42 cellular contexts compared by ENCODE assay signal in the genomic region with DNA sequence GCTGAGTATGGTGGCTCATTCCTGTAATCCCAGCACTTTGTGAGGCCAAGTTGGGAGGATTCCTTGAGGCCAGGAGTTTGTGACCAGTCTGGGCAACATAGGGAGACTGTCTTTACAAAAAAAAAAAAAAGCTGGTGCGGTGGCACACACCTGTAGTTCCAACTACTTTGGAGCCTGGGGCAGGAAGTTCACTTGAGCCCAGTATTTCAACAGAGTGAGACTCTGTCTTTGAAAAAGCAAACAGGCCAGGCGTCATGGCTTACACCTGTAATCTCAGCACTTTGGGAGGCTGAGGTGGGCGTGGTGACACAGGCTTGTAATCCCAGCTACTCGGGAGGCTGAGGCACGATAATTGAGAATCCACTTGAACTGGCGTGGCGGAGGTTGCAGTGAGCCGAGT. TPM values are rescaled to one million over a fixed set of nuclear protein-coding genes. Genes with fewer than 3 reads are reported as not detected.
DNase-seq lines count a peak whose midpoint lies in the region; ATAC-seq, FAIRE-seq and TF ChIP-seq lines count a peak whose summit lies in the region.
"Had no signal": no experiment of that assay in that cellular context is flagged by ENCODE, and none has a peak within 500 bp of the region (broad histone marks: within the 10 kb centered on the region; RNA-seq: fewer than 3 reads in every experiment).

No MANE protein-coding gene starts in this region.

- H3K36me3 ChIP-seq in liver (ENCODE audit: control insufficient read depth in 4 of 4, insufficient read depth in 3 of 4, low read depth in 1 of 4, low read length in 3 of 4) = no peaks in the 10 kb centered on the region
- H3K36me3 ChIP-seq in HepG2 (replicated peaks in 1 of 2; ENCODE audit: control insufficient read depth in 1 of 2, insufficient read depth in 2 of 2, low read length in 2 of 2) = peaks cover 11 to 32% of the 10 kb centered on the region in 2 experiments
- H3K36me3 ChIP-seq in naive thymus-derived CD4-positive, alpha-beta T cell (ENCODE audit: control insufficient read depth in 2 of 3, insufficient read depth in 3 of 3, low read length in 3 of 3) = no peaks in the 10 kb centered on the region

- POLR2A ChIA-PET in HepG2 (lab: Yijun Ruan, JAX) = no interaction called here
- POLR2A ChIA-PET in naive thymus-derived CD4-positive, alpha-beta T cell (lab: Charles Lee) = no interaction called here

- no peak for TF ChIP-seq POLR2A in HepG2 (IDR thresholded peaks at IDR 0.05; ENCODE audit: insufficient read depth in 1 of 2, low read depth in 2 of 2, low read length in 2 of 2)

- intact Hi-C loops in Right ventricle myocardium superior (cut with DNase I) (no loop called here), left cardiac atrium (cut with DNase I) (no loop called here), HepG2 (cut with micrococcal nuclease; ENCODE audit: unreplicated experiment) (no loop called here)
- intact Hi-C loops in naive thymus-derived CD4-positive, alpha-beta T cell (cut with micrococcal nuclease) = no loop called here

- no peak overlapping the region for H3K4me2 ChIP-seq in HepG2 (ENCODE audit: low read depth, low read length)
- H3K4me2 ChIP-seq: A549; BLaER1; BLaER1 treated with 17β-estradiol and CSF1 and Interleukin-3, amounts not matched to agents 10 nM and 100 nM had no signal

- DNase-seq in Right ventricle myocardium superior = peak; percentile 21
- no peak for DNase-seq in left cardiac atrium
- DNase-seq in HepG2 (ENCODE audit: low spot score) = no peak
- DNase-seq in left lobe of liver (ENCODE audit: low spot score) = no peak
- no peak for DNase-seq in nephron progenitor cell
- DNase-seq in T1000 (lab: John Stamatoyannopoulos, UW) = no peak
- DNase-seq in naive thymus-derived CD4-positive, alpha-beta T cell = no peak
- DNase-seq: 8988T; ACHN; AML-193; BE2C; C1 segment of cervical spinal cord; Caco-2; Calu3; CD4-positive, alpha-beta memory T cell; CD4-positive, alpha-beta T cell; CD4-positive, CD25-positive, alpha-beta regulatory T cell; CD8-positive, alpha-beta memory T cell; CD8-positive, alpha-beta T cell; COR-L47; DMS 273 treated with DMSO at 0.1 percent for 48 hours; DMS153; DMS53; DMS79; DMS79 treated with DMSO at 0.1 percent for 48 hours; DND-41; EL had no signal

- no peak for FAIRE-seq in HepG2 (lab: Jason Lieb, UNC)
- FAIRE-seq: A204.1, A549, D721Med had no signal

- TF ChIP-seq RAD21 in liver (IDR thresholded peaks at IDR 0.05) (no peak), HepG2 (CRISPR knock-in tag; IDR thresholded peaks at IDR 0.05) (no peak)

- H3K4me3 ChIP-seq in liver (ENCODE audit: low read depth in 1 of 3, low read length in 3 of 3) (no peak overlapping the region), HepG2 (replicated peaks in 1 of 3; ENCODE audit: insufficient read depth in 1 of 3, low read depth in 2 of 3, low read length in 3 of 3) (no peak overlapping the region)
- no peak overlapping the region for H3K4me3 ChIP-seq in naive thymus-derived CD4-positive, alpha-beta T cell (ENCODE audit: low read length)
- H3K4me3 ChIP-seq: A549; BLaER1; BLaER1 treated with 17β-estradiol and CSF1 and Interleukin-3, amounts not matched to agents 10 nM and 100 nM had no signal

- H3K9me3 ChIP-seq in liver (ENCODE audit: control insufficient read depth in 4 of 4, low read length in 3 of 4) (no peaks in the 10 kb centered on the region), HepG2 (ENCODE audit: low read length) (no peaks in the 10 kb centered on the region)
- no peaks in the 10 kb centered on the region for H3K9me3 ChIP-seq in naive thymus-derived CD4-positive, alpha-beta T cell (ENCODE audit: control insufficient read depth in 2 of 3, low read length in 3 of 3)
- H3K9me3 ChIP-seq: A549; BE2C; BLaER1; BLaER1 treated with 17β-estradiol and CSF1 and Interleukin-3, amounts not matched to agents 10 nM and 100 nM; Caco-2 had no signal

- H3K27ac ChIP-seq in liver (ENCODE audit: low read depth in 1 of 2, low read length in 2 of 2) = no peak overlapping the region
- no peak overlapping the region for H3K27ac ChIP-seq in HepG2 (ENCODE audit: extremely low read length, insufficient read depth, low read length)
- H3K27ac ChIP-seq in naive thymus-derived CD4-positive, alpha-beta T cell (ENCODE audit: low read depth, low read length) = no peak overlapping the region
- H3K27ac ChIP-seq: 22Rv1; A549; BLaER1; BLaER1 treated with 17β-estradiol and CSF1 and Interleukin-3, amounts not matched to agents 10 nM and 100 nM; C4-2B had no signal

- no peaks in the 10 kb centered on the region for H3K79me2 ChIP-seq in HepG2 (ENCODE audit: insufficient read depth, low read length)

- no peaks in the 10 kb centered on the region for H3K27me3 ChIP-seq in liver (ENCODE audit: control insufficient read depth in 4 of 4, insufficient read depth in 4 of 4, low read length in 3 of 4)
- no peaks in the 10 kb centered on the region for H3K27me3 ChIP-seq in HepG2 (ENCODE audit: control insufficient read depth in 1 of 2, insufficient read depth in 2 of 2, low read length in 2 of 2)
- H3K27me3 ChIP-seq in naive thymus-derived CD4-positive, alpha-beta T cell (ENCODE audit: control insufficient read depth in 2 of 2, insufficient read depth in 2 of 2, low read length in 2 of 2) = no peaks in the 10 kb centered on the region
- H3K27me3 ChIP-seq: BE2C; BLaER1; BLaER1 treated with 17β-estradiol and CSF1 and Interleukin-3, amounts not matched to agents 10 nM and 100 nM had no signal

- H3K4me1 Mint-ChIP-seq in nephron progenitor cell = no peaks in the 10 kb centered on the region
- H3K4me1 Mint-ChIP-seq in naive thymus-derived CD4-positive, alpha-beta T cell = peaks cover 5 to 18% (median 12%) of the 10 kb centered on the region in 7 donors
- H3K4me1 Mint-ChIP-seq: CD14-positive monocyte had no signal

- no peak overlapping the region for H3K9ac ChIP-seq in liver (ENCODE audit: low read depth in 1 of 2, low read length in 2 of 2)
- H3K9ac ChIP-seq in HepG2 (ENCODE audit: insufficient read depth, low read depth, low read length) = no peak overlapping the region
- H3K9ac ChIP-seq: BLaER1; BLaER1 treated with 17β-estradiol and CSF1 and Interleukin-3, amounts not matched to agents 10 nM and 100 nM had no signal

- H3K27ac Mint-ChIP-seq in nephron progenitor cell = peak overlapping the region; percentile 48
- H3K27ac Mint-ChIP-seq in naive thymus-derived CD4-positive, alpha-beta T cell = no peak overlapping the region
- H3K27ac Mint-ChIP-seq: CD4-positive, alpha-beta memory T cell; CD4-positive, alpha-beta T cell; CD8-positive, alpha-beta memory T cell; CD8-positive, alpha-beta T cell had no signal

- in situ Hi-C loops in HepG2 (cut with HindIII; ENCODE audit: extremely low pct_ligation_motif_present, low pct_unique_long_range_greater_than_20kb) = no loop called here

- TF ChIP-seq CTCF in liver (IDR thresholded peaks at IDR 0.05; ENCODE audit: low read depth, low read length, missing input control) (no peak), HepG2 (CRISPR knock-in tag; IDR thresholded peaks at IDR 0.05) (no peak), nephron progenitor cell (IDR thresholded peaks at IDR 0.05) (no peak)

- H3K4me1 ChIP-seq in liver (ENCODE audit: control insufficient read depth in 4 of 4, insufficient read depth in 4 of 4, low read length in 3 of 4) = no peaks in the 10 kb centered on the region
- no peaks in the 10 kb centered on the region for H3K4me1 ChIP-seq in HepG2 (ENCODE audit: insufficient read depth, low read length)
- peaks cover 0 to 3% of the 10 kb centered on the region in 2 donors for H3K4me1 ChIP-seq in naive thymus-derived CD4-positive, alpha-beta T cell (ENCODE audit: control insufficient read depth in 2 of 2, insufficient read depth in 2 of 2, low read length in 2 of 2)
- H3K4me1 ChIP-seq: A549; BE2C; BLaER1; BLaER1 treated with 17β-estradiol and CSF1 and Interleukin-3, amounts not matched to agents 10 nM and 100 nM; Caco-2 had no signal

- ATAC-seq in Right ventricle myocardium superior (ENCODE audit: poor library complexity) = no peak
- no peak for ATAC-seq in left cardiac atrium
- no peak for ATAC-seq in HepG2
- peak; percentile 64 for ATAC-seq in left lobe of liver
- ATAC-seq in naive thymus-derived CD4-positive, alpha-beta T cell = no peak
- ATAC-seq: A549; CD8-positive, alpha-beta T cell had no signal

- CTCF ChIA-PET in HepG2 (lab: Yijun Ruan, JAX; ENCODE audit: low intra/inter-chr PET ratio, low total read pairs) = no interaction called here
- CTCF ChIA-PET in naive thymus-derived CD4-positive, alpha-beta T cell (lab: Charles Lee) = no interaction called here

- WGBS in liver = 89% methylated on average over 8 of the region's 8 CpGs
- WGBS in HepG2 (ENCODE audit: low lambda C conversion rate) = 94% methylated on average over 8 of the region's 8 CpGs

- no peak overlapping the region for H3K4me3 Mint-ChIP-seq in nephron progenitor cell
- H3K4me3 Mint-ChIP-seq in naive thymus-derived CD4-positive, alpha-beta T cell = no peak overlapping the region
- H3K4me3 Mint-ChIP-seq: B cell; CD14-positive monocyte; CD4-positive, alpha-beta T cell; CD4-positive, CD25-positive, alpha-beta regulatory T cell; CD8-positive, alpha-beta memory T cell; CD8-positive, alpha-beta T cell had no signal

- H3K27me3 Mint-ChIP-seq in nephron progenitor cell (ENCODE audit: low read depth, poor library complexity) = no peaks in the 10 kb centered on the region
- no peaks in the 10 kb centered on the region for H3K27me3 Mint-ChIP-seq in naive thymus-derived CD4-positive, alpha-beta T cell
- H3K27me3 Mint-ChIP-seq: B cell; CD4-positive, alpha-beta memory T cell; CD4-positive, alpha-beta T cell; CD4-positive, CD25-positive, alpha-beta regulatory T cell; CD8-positive, alpha-beta memory T cell had no signal

- H4K20me1 ChIP-seq in HepG2 (ENCODE audit: insufficient read depth, low read length) = no peaks in the 10 kb centered on the region

- H3K9me3 Mint-ChIP-seq in nephron progenitor cell = no peaks in the 10 kb centered on the region
- H3K9me3 Mint-ChIP-seq in naive thymus-derived CD4-positive, alpha-beta T cell = no peaks in the 10 kb centered on the region
- H3K9me3 Mint-ChIP-seq: CD14-positive monocyte; CD4-positive, alpha-beta memory T cell; CD4-positive, alpha-beta T cell; CD4-positive, CD25-positive, alpha-beta regulatory T cell; CD8-positive, alpha-beta memory T cell; CD8-positive, alpha-beta T cell had no signal

- H2AFZ ChIP-seq in HepG2 (ENCODE audit: low read length) = no peak overlapping the region

- peaks cover 17% of the 10 kb centered on the region for H3K36me3 Mint-ChIP-seq in nephron progenitor cell (ENCODE audit: low read depth)
- H3K36me3 Mint-ChIP-seq in naive thymus-derived CD4-positive, alpha-beta T cell = peaks cover 0 to 7% (median 0%) of the 10 kb centered on the region in 5 donors
- H3K36me3 Mint-ChIP-seq: CD4-positive, alpha-beta memory T cell; CD8-positive, alpha-beta memory T cell; CD8-positive, alpha-beta T cell had no signal

- BruUV-seq in HepG2 (replicated peaks; lab: Mats Ljungman, UMichigan) = no TSS peak

- TF ChIP-seq EP300 in HepG2 (IDR thresholded peaks at IDR 0.05; ENCODE audit: low read depth in 2 of 2, low read length in 2 of 2) = no peak
- no peak for TF ChIP-seq EP300 in HepG2 (CRISPR knock-in tag; IDR thresholded peaks at IDR 0.05; ENCODE audit: borderline replicate concordance)

RNA-seq across cellular contexts. Expression of a gene that starts 28.7 kb away (rescaled TPM):
- total RNA-seq in Right ventricle myocardium superior = 0.78 TPM
- total RNA-seq in left cardiac atrium = 1 to 10 TPM in 1 of 2 donors, under 1 TPM in 1; 0.37 to 2.3 TPM
- 10 to 100 TPM in 1 of 2 donors, not detected in 1; 30.9 TPM for total RNA-seq in liver
- 1 to 10 TPM; 1.6 to 1.9 TPM for polyA plus RNA-seq in liver
- total RNA-seq in HepG2 (2016; rRNA removed; fragmentation: Illumina TruSeq; extraction: Trizol) = 66.2 and 76.9 TPM in 2 replicates
- 59.0 and 62.0 TPM in 2 replicates for total RNA-seq in HepG2 (2016; cell fraction: cytosol; rRNA removed; fragmentation: Illumina TruSeq; extraction: Trizol; ENCODE audit: low read depth)
- total RNA-seq in HepG2 (2016; cell fraction: insoluble cytoplasmic fraction; rRNA removed; fragmentation: Illumina TruSeq; extraction: Trizol) = 56.5 and 69.8 TPM in 2 replicates
- 143 and 144 TPM in 2 replicates for total RNA-seq in HepG2 (2016; cell fraction: membrane; rRNA removed; fragmentation: Illumina TruSeq; extraction: Trizol)
- 31.9 and 37.0 TPM in 2 replicates for total RNA-seq in HepG2 (2016; cell fraction: nucleus; rRNA removed; fragmentation: Illumina TruSeq; extraction: Trizol)
- polyA plus RNA-seq in HepG2 (2011; rRNA removed) = 8.7 and 11.9 TPM in 2 replicates
- 8.2 and 15.1 TPM in 2 replicates for polyA plus RNA-seq in HepG2 (2011; cell fraction: cytosol; rRNA removed)
- polyA plus RNA-seq in HepG2 (2011; cell fraction: nucleus; rRNA removed) = 11.9 and 16.1 TPM in 2 replicates
- polyA plus RNA-seq in HepG2 (2012) = 13.6 and 29.5 TPM in 2 replicates
- 102 and 115 TPM in 2 replicates for polyA plus RNA-seq in HepG2 (2016; cell fraction: cytosol; fragmentation: Illumina TruSeq; extraction: Trizol; ENCODE audit: low read depth)
- polyA plus RNA-seq in HepG2 (2016; cell fraction: insoluble cytoplasmic fraction; fragmentation: Illumina TruSeq; extraction: Trizol; ENCODE audit: low read depth) = 97.7 and 135 TPM in 2 replicates
- polyA plus RNA-seq in HepG2 (2016; cell fraction: membrane; fragmentation: Illumina TruSeq; extraction: Trizol; ENCODE audit: low read depth) = 207 and 227 TPM in 2 replicates
- polyA plus RNA-seq in HepG2 (2016; cell fraction: nucleus; fragmentation: Illumina TruSeq; extraction: Trizol; ENCODE audit: insufficient read depth, low read depth) = 95.0 and 101 TPM in 2 replicates
- 22.9 and 110 TPM in 2 replicates for polyA minus RNA-seq in HepG2 (2011; rRNA and poly(A)+ RNA removed; ENCODE audit: low replicate concordance)
- 11.1 and 17.9 TPM in 2 replicates for polyA minus RNA-seq in HepG2 (2011; cell fraction: cytosol; rRNA and poly(A)+ RNA removed)
- polyA minus RNA-seq in HepG2 (2011; cell fraction: nucleus; rRNA and poly(A)+ RNA removed) = 5.3 and 8.1 TPM in 2 replicates
- total RNA-seq in left lobe of liver = 0.63 TPM
- total RNA-seq in naive thymus-derived CD4-positive, alpha-beta T cell = 10 to 100 TPM in 1 of 5 experiments, 1 to 10 TPM in 1, under 1 TPM in 1, not detected in 2; 0.58 to 69.7 (median 2.7) TPM
- polyA plus RNA-seq in naive thymus-derived CD4-positive, alpha-beta T cell = not detected

RNA-seq across cellular contexts. Expression of a gene that starts 31.2 kb away (rescaled TPM):
- total RNA-seq in Right ventricle myocardium superior = not detected
- total RNA-seq in left cardiac atrium = not detected
- total RNA-seq in liver = not detected
- not detected for polyA plus RNA-seq in liver
- total RNA-seq in HepG2 (2016; rRNA removed; fragmentation: Illumina TruSeq; extraction: Trizol) = not detected in 2 replicates
- not detected in 2 replicates for total RNA-seq in HepG2 (2016; cell fraction: cytosol; rRNA removed; fragmentation: Illumina TruSeq; extraction: Trizol; ENCODE audit: low read depth)
- total RNA-seq in HepG2 (2016; cell fraction: insoluble cytoplasmic fraction; rRNA removed; fragmentation: Illumina TruSeq; extraction: Trizol) = not detected in 2 replicates
- total RNA-seq in HepG2 (2016; cell fraction: membrane; rRNA removed; fragmentation: Illumina TruSeq; extraction: Trizol) = not detected in 2 replicates
- not detected in 2 replicates for total RNA-seq in HepG2 (2016; cell fraction: nucleus; rRNA removed; fragmentation: Illumina TruSeq; extraction: Trizol)
- polyA plus RNA-seq in HepG2 (2011; rRNA removed) = not detected in 2 replicates
- polyA plus RNA-seq in HepG2 (2011; cell fraction: cytosol; rRNA removed) = not detected in 2 replicates
- polyA plus RNA-seq in HepG2 (2011; cell fraction: nucleus; rRNA removed) = not detected in 2 replicates
- polyA plus RNA-seq in HepG2 (2012) = not detected in 2 replicates
- not detected in 2 replicates for polyA plus RNA-seq in HepG2 (2016; cell fraction: cytosol; fragmentation: Illumina TruSeq; extraction: Trizol; ENCODE audit: low read depth)
- polyA plus RNA-seq in HepG2 (2016; cell fraction: insoluble cytoplasmic fraction; fragmentation: Illumina TruSeq; extraction: Trizol; ENCODE audit: low read depth) = not detected in 2 replicates
- polyA plus RNA-seq in HepG2 (2016; cell fraction: membrane; fragmentation: Illumina TruSeq; extraction: Trizol; ENCODE audit: low read depth) = not detected in 2 replicates
- not detected in 2 replicates for polyA plus RNA-seq in HepG2 (2016; cell fraction: nucleus; fragmentation: Illumina TruSeq; extraction: Trizol; ENCODE audit: insufficient read depth, low read depth)
- not detected in 2 replicates for polyA minus RNA-seq in HepG2 (2011; rRNA and poly(A)+ RNA removed; ENCODE audit: low replicate concordance)
- not detected in 2 replicates for polyA minus RNA-seq in HepG2 (2011; cell fraction: cytosol; rRNA and poly(A)+ RNA removed)
- not detected in 2 replicates for polyA minus RNA-seq in HepG2 (2011; cell fraction: nucleus; rRNA and poly(A)+ RNA removed)
- total RNA-seq in left lobe of liver = not detected
- total RNA-seq in naive thymus-derived CD4-positive, alpha-beta T cell = 1 to 10 TPM in 2 of 5 experiments, not detected in 3; 1.4 to 1.7 TPM
- not detected for polyA plus RNA-seq in naive thymus-derived CD4-positive, alpha-beta T cell
- total RNA-seq: A172; A673; Caco-2; Calu3; CD4-positive, alpha-beta memory T cell; CD4-positive, alpha-beta T cell; CD8-positive, alpha-beta memory T cell; CD8-positive, alpha-beta T cell; Daoy had no signal
- polyA plus RNA-seq: A549; AG04450; BJ; CD14-positive monocyte; CD4-positive, alpha-beta memory T cell; CD8-positive, alpha-beta memory T cell had no signal
